In the genomic region with DNA sequence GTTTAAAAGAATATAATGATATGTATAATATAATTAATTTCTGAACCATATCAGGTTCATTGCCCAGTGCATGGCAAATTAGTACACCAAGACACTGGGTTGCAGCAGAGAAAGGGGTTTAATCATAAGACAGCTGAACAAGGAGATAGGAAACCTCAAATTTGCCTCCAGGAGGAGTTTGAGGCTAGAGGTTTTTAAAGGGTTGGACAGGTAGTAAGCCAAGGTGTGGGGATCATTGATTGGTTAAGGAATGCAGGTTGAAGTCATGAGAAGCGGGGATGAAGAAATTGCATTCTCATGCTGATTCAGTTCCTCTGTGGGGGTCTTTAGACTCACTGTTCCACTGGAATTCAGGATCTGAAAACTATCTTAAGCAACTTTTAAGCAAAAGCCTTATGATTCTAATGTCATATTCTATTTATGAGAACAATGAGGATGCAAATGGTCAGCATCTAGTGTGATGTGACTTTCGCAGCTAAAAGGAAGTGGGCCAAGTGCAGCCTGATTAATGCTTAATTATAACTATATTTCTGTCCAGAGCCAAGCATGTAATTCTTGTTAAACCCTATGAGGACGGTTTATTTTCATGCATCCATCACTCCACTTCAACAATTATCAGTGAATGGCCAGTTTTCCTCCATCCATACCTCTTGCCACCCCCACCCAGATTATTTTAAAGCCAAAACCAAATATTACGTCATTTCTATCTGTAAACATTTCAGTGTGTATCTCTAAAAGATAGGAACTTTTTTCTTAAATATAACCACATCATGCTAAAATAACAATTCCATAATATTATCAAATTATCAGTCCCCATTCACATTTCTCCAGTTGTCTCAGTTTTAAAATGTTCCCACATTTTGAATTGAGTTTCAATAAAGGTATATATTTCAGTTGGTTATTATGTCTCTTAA, we compare ENCODE assay signal across 32 cellular contexts. TPM values are rescaled to one million over a fixed set of nuclear protein-coding genes. Genes with fewer than 3 reads are reported as not detected.
DNase-seq lines count a peak whose midpoint lies in the region; ATAC-seq, FAIRE-seq and TF ChIP-seq lines count a peak whose summit lies in the region.
"Had no signal": no experiment of that assay in that cellular context is flagged by ENCODE, and none has a peak within 500 bp of the region (broad histone marks: within the 10 kb centered on the region; RNA-seq: fewer than 3 reads in every experiment).

No MANE protein-coding gene starts in this region.

- H3K79me2 ChIP-seq in HepG2 (ENCODE audit: insufficient read depth, low read length): no peaks in the 10 kb centered on the region

- no TSS peak for BruUV-seq in HepG2 (replicated peaks; lab: Mats Ljungman, UMichigan)

- H3K27me3 ChIP-seq in HepG2 (ENCODE audit: control insufficient read depth in 1 of 2, insufficient read depth in 2 of 2, low read length in 2 of 2) (no peaks in the 10 kb centered on the region), right lobe of liver (no peaks in the 10 kb centered on the region), foreskin keratinocyte (no peaks in the 10 kb centered on the region)
- H3K27me3 ChIP-seq: stomach, tibial artery had no signal

- peaks cover 16% of the 10 kb centered on the region for H3K27me3 Mint-ChIP-seq in activated naive CD8-positive, alpha-beta T cell treated with anti-CD3 and anti-CD28 coated beads, Interleukin-2, amount 50 U/mL, for 24 hours
- peaks cover 12% of the 10 kb centered on the region for H3K27me3 Mint-ChIP-seq in chondrocyte (ENCODE audit: low read depth)
- H3K27me3 Mint-ChIP-seq: dendritic cell treated with granulocyte-macrophage colony-stimulating factor and Interleukin-4, amounts not matched to agents 40 ng/mL and 50 ng/mL, for 4 days had no signal

- WGBS in HepG2 (ENCODE audit: low lambda C conversion rate): 31% methylated on average over 4 of the region's 4 CpGs
- 49% methylated on average over 4 of the region's 4 CpGs for WGBS in right lobe of liver (ENCODE audit: insufficient coverage, low coverage, low lambda C conversion rate, missing lambda C conversion rate)

- H3K27ac ChIP-seq in HepG2 (ENCODE audit: extremely low read length, insufficient read depth, low read length): no peak overlapping the region
- no peak overlapping the region for H3K27ac ChIP-seq in right lobe of liver
- H3K27ac ChIP-seq in foreskin keratinocyte: no peak overlapping the region
- H3K27ac ChIP-seq: lower lobe of right lung, skin epidermis, stomach, tibial artery had no signal

- H3K4me3 ChIP-seq in HepG2 (replicated peaks in 1 of 3; ENCODE audit: insufficient read depth in 1 of 3, low read depth in 2 of 3, low read length in 3 of 3) (no peak overlapping the region), right lobe of liver (no peak overlapping the region)
- H3K4me3 ChIP-seq: GM12878, lower lobe of right lung, skin epidermis, stomach, tibial artery had no signal

- no peaks in the 10 kb centered on the region for H3K36me3 ChIP-seq in HepG2 (replicated peaks in 1 of 2; ENCODE audit: control insufficient read depth in 1 of 2, insufficient read depth in 2 of 2, low read length in 2 of 2)
- no peaks in the 10 kb centered on the region for H3K36me3 ChIP-seq in right lobe of liver
- H3K36me3 ChIP-seq: lower lobe of right lung, stomach, tibial artery had no signal

- H3K9me3 Mint-ChIP-seq in activated naive CD8-positive, alpha-beta T cell treated with anti-CD3 and anti-CD28 coated beads, Interleukin-2, amount 50 U/mL, for 24 hours: no peaks in the 10 kb centered on the region
- H3K9me3 Mint-ChIP-seq in chondrocyte (ENCODE audit: low read depth): no peaks in the 10 kb centered on the region
- H3K9me3 Mint-ChIP-seq: activated naive CD8-positive, alpha-beta T cell treated with anti-CD3 and anti-CD28 coated beads for 36 hours; CD4-positive, CD25-positive, alpha-beta regulatory T cell; dendritic cell treated with granulocyte-macrophage colony-stimulating factor and Interleukin-4, amounts not matched to agents 40 ng/mL and 50 ng/mL, for 4 days; HFFc6; nephron had no signal

- POLR2A ChIA-PET in HepG2 (lab: Yijun Ruan, JAX): no interaction called here

- H3K4me2 ChIP-seq in HepG2 (ENCODE audit: low read depth, low read length): no peak overlapping the region

- in situ Hi-C loops in HepG2 (cut with HindIII; ENCODE audit: extremely low pct_ligation_motif_present, low pct_unique_long_range_greater_than_20kb): no loop called here

- no peaks in the 10 kb centered on the region for H4K20me1 ChIP-seq in HepG2 (ENCODE audit: insufficient read depth, low read length)

- TF ChIP-seq RAD21 in HepG2 (CRISPR knock-in tag; IDR thresholded peaks at IDR 0.05): no peak

- TF ChIP-seq EP300 in HepG2 (IDR thresholded peaks at IDR 0.05; ENCODE audit: low read depth in 2 of 2, low read length in 2 of 2): no peak
- TF ChIP-seq EP300 in HepG2 (CRISPR knock-in tag; IDR thresholded peaks at IDR 0.05; ENCODE audit: borderline replicate concordance): no peak

- CTCF ChIA-PET in HepG2 (lab: Yijun Ruan, JAX; ENCODE audit: low intra/inter-chr PET ratio, low total read pairs): no interaction called here

- intact Hi-C loops in HepG2 (cut with micrococcal nuclease; ENCODE audit: unreplicated experiment) (no loop called here), right lobe of liver (cut with DNase I) (no loop called here)

- TF ChIP-seq CTCF in HepG2 (CRISPR knock-in tag; IDR thresholded peaks at IDR 0.05) (no peak), right lobe of liver (IDR thresholded peaks at IDR 0.05) (no peak), foreskin keratinocyte (conservative IDR thresholded peaks at IDR 0.05) (peak; percentile 10), chondrocyte (IDR thresholded peaks at IDR 0.05) (no peak)

- FAIRE-seq in HepG2 (lab: Jason Lieb, UNC): no peak
- FAIRE-seq: astrocyte, GM12878 had no signal

- H3K4me1 Mint-ChIP-seq in activated naive CD8-positive, alpha-beta T cell treated with anti-CD3 and anti-CD28 coated beads, Interleukin-2, amount 50 U/mL, for 24 hours: no peaks in the 10 kb centered on the region
- H3K4me1 Mint-ChIP-seq in chondrocyte (ENCODE audit: low read depth): no peaks in the 10 kb centered on the region
- H3K4me1 Mint-ChIP-seq: activated naive CD8-positive, alpha-beta T cell treated with anti-CD3 and anti-CD28 coated beads for 36 hours; CD4-positive, CD25-positive, alpha-beta regulatory T cell; nephron had no signal

- H3K27ac Mint-ChIP-seq in activated naive CD8-positive, alpha-beta T cell treated with anti-CD3 and anti-CD28 coated beads, Interleukin-2, amount 50 U/mL, for 24 hours: no peak overlapping the region
- H3K27ac Mint-ChIP-seq in chondrocyte (ENCODE audit: unreplicated experiment): no peak overlapping the region
- H3K27ac Mint-ChIP-seq: activated CD8-positive, alpha-beta T cell treated with anti-CD3 and anti-CD28 coated beads, Interleukin-2, amount 10 ng/mL, durations not matched to agents 7 days and 5 days; activated naive CD8-positive, alpha-beta T cell treated with anti-CD3 and anti-CD28 coated beads for 36 hours; CD4-positive, CD25-positive, alpha-beta regulatory T cell; dendritic cell treated with granulocyte-macrophage colony-stimulating factor and Interleukin-4, amounts not matched to agents 40 ng/mL and 50 ng/mL, for 4 days; HFFc6 had no signal

- H3K4me3 Mint-ChIP-seq in activated naive CD8-positive, alpha-beta T cell treated with anti-CD3 and anti-CD28 coated beads, Interleukin-2, amount 50 U/mL, for 24 hours: no peak overlapping the region
- no peak overlapping the region for H3K4me3 Mint-ChIP-seq in chondrocyte (ENCODE audit: unreplicated experiment)
- H3K4me3 Mint-ChIP-seq: activated CD8-positive, alpha-beta T cell treated with anti-CD3 and anti-CD28 coated beads, Interleukin-2, amount 10 ng/mL, durations not matched to agents 7 days and 5 days; activated naive CD8-positive, alpha-beta T cell treated with anti-CD3 and anti-CD28 coated beads for 36 hours; CD4-positive, CD25-positive, alpha-beta regulatory T cell; dendritic cell treated with granulocyte-macrophage colony-stimulating factor and Interleukin-4, amounts not matched to agents 40 ng/mL and 50 ng/mL, for 4 days; HFFc6; nephron had no signal

- no peaks in the 10 kb centered on the region for H3K4me1 ChIP-seq in HepG2 (ENCODE audit: insufficient read depth, low read length)
- no peaks in the 10 kb centered on the region for H3K4me1 ChIP-seq in right lobe of liver
- peaks cover 29% of the 10 kb centered on the region for H3K4me1 ChIP-seq in foreskin keratinocyte
- H3K4me1 ChIP-seq: lower lobe of right lung, tibial artery had no signal

- no peaks in the 10 kb centered on the region for H3K36me3 Mint-ChIP-seq in activated naive CD8-positive, alpha-beta T cell treated with anti-CD3 and anti-CD28 coated beads, Interleukin-2, amount 50 U/mL, for 24 hours (ENCODE audit: low read depth)
- no peaks in the 10 kb centered on the region for H3K36me3 Mint-ChIP-seq in chondrocyte (ENCODE audit: low read depth)
- H3K36me3 Mint-ChIP-seq: activated naive CD8-positive, alpha-beta T cell treated with anti-CD3 and anti-CD28 coated beads for 36 hours; CD4-positive, CD25-positive, alpha-beta regulatory T cell had no signal

- H3K9ac ChIP-seq in HepG2 (ENCODE audit: insufficient read depth, low read depth, low read length): no peak overlapping the region

- no peak for TF ChIP-seq POLR2A in HepG2 (IDR thresholded peaks at IDR 0.05; ENCODE audit: insufficient read depth in 1 of 2, low read depth in 2 of 2, low read length in 2 of 2)
- TF ChIP-seq POLR2A in right lobe of liver (IDR thresholded peaks at IDR 0.05): no peak

- DNase-seq in HepG2 (ENCODE audit: low spot score): no peak
- no peak for DNase-seq in right lobe of liver
- DNase-seq in foreskin keratinocyte: peak; percentile 82 to 96
- DNase-seq in activated naive CD8-positive, alpha-beta T cell treated with anti-CD3 and anti-CD28 coated beads, Interleukin-2, amount 50 U/mL, for 24 hours: no peak
- DNase-seq in AG08395 (ENCODE audit: low spot score): no peak
- no peak for DNase-seq in chondrocyte (ENCODE audit: low spot score)
- DNase-seq: 8988T; activated CD8-positive, alpha-beta T cell treated with anti-CD3 and anti-CD28 coated beads, Interleukin-2, amount 10 ng/mL, durations not matched to agents 7 days and 5 days; activated effector memory CD4-positive, alpha-beta T cell treated with anti-CD3 and anti-CD28 coated beads, Interleukin-2, amount 50 U/mL, for 16 hours; activated naive CD8-positive, alpha-beta T cell treated with anti-CD3 and anti-CD28 coated beads for 36 hours; CD4-positive, CD25-positive, alpha-beta regulatory T cell; central memory CD4-positive, alpha-beta T cell; HFFc6; hypothalamus; lower lobe of right lung; MV-4-11; NCI-H146; OCI-M1; stomach; T-helper 2 cell; tibial artery had no signal

- ATAC-seq in HepG2 (no peak), right lobe of liver (no peak), foreskin keratinocyte (peak; percentile 78)
- no peak for ATAC-seq in activated naive CD8-positive, alpha-beta T cell treated with anti-CD3 and anti-CD28 coated beads, Interleukin-2, amount 50 U/mL, for 24 hours
- ATAC-seq: activated CD8-positive, alpha-beta T cell treated with anti-CD3 and anti-CD28 coated beads, Interleukin-2, amount 10 ng/mL, durations not matched to agents 7 days and 5 days; GM12878; lower lobe of right lung; Right ventricle myocardium inferior had no signal

- no peaks in the 10 kb centered on the region for H3K9me3 ChIP-seq in HepG2 (ENCODE audit: low read length)
- H3K9me3 ChIP-seq in right lobe of liver: no peaks in the 10 kb centered on the region
- H3K9me3 ChIP-seq: lower lobe of right lung, stomach, tibial artery had no signal

- no peak overlapping the region for H2AFZ ChIP-seq in HepG2 (ENCODE audit: low read length)

RNA-seq across cellular contexts. Expression of a gene that starts 14.9 kb away (rescaled TPM):
- total RNA-seq in HepG2 (2016; rRNA removed; fragmentation: Illumina TruSeq; extraction: Trizol): not detected in 2 replicates
- not detected in 2 replicates for total RNA-seq in HepG2 (2016; cell fraction: cytosol; rRNA removed; fragmentation: Illumina TruSeq; extraction: Trizol; ENCODE audit: low read depth)
- not detected in 2 replicates for total RNA-seq in HepG2 (2016; cell fraction: insoluble cytoplasmic fraction; rRNA removed; fragmentation: Illumina TruSeq; extraction: Trizol)
- not detected in 2 replicates for total RNA-seq in HepG2 (2016; cell fraction: membrane; rRNA removed; fragmentation: Illumina TruSeq; extraction: Trizol)
- not detected in 2 replicates for total RNA-seq in HepG2 (2016; cell fraction: nucleus; rRNA removed; fragmentation: Illumina TruSeq; extraction: Trizol)
- 0.05 TPM in 1 of 2 replicates, not detected in the other for polyA plus RNA-seq in HepG2 (2011; rRNA removed)
- polyA plus RNA-seq in HepG2 (2011; cell fraction: cytosol; rRNA removed): not detected in 2 replicates
- polyA plus RNA-seq in HepG2 (2011; cell fraction: nucleus; rRNA removed): not detected in 2 replicates
- not detected in 2 replicates for polyA plus RNA-seq in HepG2 (2012)
- not detected in 2 replicates for polyA plus RNA-seq in HepG2 (2016; cell fraction: cytosol; fragmentation: Illumina TruSeq; extraction: Trizol; ENCODE audit: low read depth)
- not detected in 2 replicates for polyA plus RNA-seq in HepG2 (2016; cell fraction: insoluble cytoplasmic fraction; fragmentation: Illumina TruSeq; extraction: Trizol; ENCODE audit: low read depth)
- not detected in 2 replicates for polyA plus RNA-seq in HepG2 (2016; cell fraction: membrane; fragmentation: Illumina TruSeq; extraction: Trizol; ENCODE audit: low read depth)
- not detected in 2 replicates for polyA plus RNA-seq in HepG2 (2016; cell fraction: nucleus; fragmentation: Illumina TruSeq; extraction: Trizol; ENCODE audit: insufficient read depth, low read depth)
- not detected in 2 replicates for polyA minus RNA-seq in HepG2 (2011; rRNA and poly(A)+ RNA removed; ENCODE audit: low replicate concordance)
- polyA minus RNA-seq in HepG2 (2011; cell fraction: cytosol; rRNA and poly(A)+ RNA removed): not detected in 2 replicates
- not detected in 2 replicates for polyA minus RNA-seq in HepG2 (2011; cell fraction: nucleus; rRNA and poly(A)+ RNA removed)
- total RNA-seq in right lobe of liver: under 1 TPM in 1 of 6 experiments, not detected in 5; 0.49 TPM
- total RNA-seq in foreskin keratinocyte: not detected in 2 replicates
- 0.04 and 0.17 TPM in 2 replicates for polyA plus RNA-seq in foreskin keratinocyte
- total RNA-seq in chondrocyte: not detected in 3 replicates
- total RNA-seq: activated CD8-positive, alpha-beta T cell treated with anti-CD3 and anti-CD28 coated beads, Interleukin-2, amount 10 ng/mL, durations not matched to agents 7 days and 5 days; activated naive CD8-positive, alpha-beta T cell treated with anti-CD3 and anti-CD28 coated beads for 36 hours; astrocyte; CD4-positive, CD25-positive, alpha-beta regulatory T cell; fibroblast of lung; GM12878; HFFc6; LHCN-M2; lower lobe of right lung; NCI-H460; osteocyte; renal cortical epithelial cell; Right ventricle myocardium inferior; stomach had no signal
- polyA plus RNA-seq: CD4-positive, CD25-positive, alpha-beta regulatory T cell; fibroblast of lung; GM12878 had no signal

RNA-seq across cellular contexts. Expression of a gene that starts 33.3 kb away (rescaled TPM):
- total RNA-seq in HepG2 (2016; rRNA removed; fragmentation: Illumina TruSeq; extraction: Trizol): 13.6 and 14.5 TPM in 2 replicates
- 11.3 and 13.1 TPM in 2 replicates for total RNA-seq in HepG2 (2016; cell fraction: cytosol; rRNA removed; fragmentation: Illumina TruSeq; extraction: Trizol; ENCODE audit: low read depth)
- total RNA-seq in HepG2 (2016; cell fraction: insoluble cytoplasmic fraction; rRNA removed; fragmentation: Illumina TruSeq; extraction: Trizol): 10.5 and 16.1 TPM in 2 replicates
- total RNA-seq in HepG2 (2016; cell fraction: membrane; rRNA removed; fragmentation: Illumina TruSeq; extraction: Trizol): 14.8 and 16.4 TPM in 2 replicates
- 10.9 and 15.9 TPM in 2 replicates for total RNA-seq in HepG2 (2016; cell fraction: nucleus; rRNA removed; fragmentation: Illumina TruSeq; extraction: Trizol)
- polyA plus RNA-seq in HepG2 (2011; rRNA removed): 31.8 and 35.0 TPM in 2 replicates
- 26.7 and 26.8 TPM in 2 replicates for polyA plus RNA-seq in HepG2 (2011; cell fraction: cytosol; rRNA removed)
- polyA plus RNA-seq in HepG2 (2011; cell fraction: nucleus; rRNA removed): 13.9 and 15.8 TPM in 2 replicates
- 11.3 and 15.2 TPM in 2 replicates for polyA plus RNA-seq in HepG2 (2012)
- polyA plus RNA-seq in HepG2 (2016; cell fraction: cytosol; fragmentation: Illumina TruSeq; extraction: Trizol; ENCODE audit: low read depth): 29.8 and 33.7 TPM in 2 replicates
- polyA plus RNA-seq in HepG2 (2016; cell fraction: insoluble cytoplasmic fraction; fragmentation: Illumina TruSeq; extraction: Trizol; ENCODE audit: low read depth): 16.7 and 23.2 TPM in 2 replicates
- polyA plus RNA-seq in HepG2 (2016; cell fraction: membrane; fragmentation: Illumina TruSeq; extraction: Trizol; ENCODE audit: low read depth): 23.7 and 26.4 TPM in 2 replicates
- polyA plus RNA-seq in HepG2 (2016; cell fraction: nucleus; fragmentation: Illumina TruSeq; extraction: Trizol; ENCODE audit: insufficient read depth, low read depth): 20.7 and 24.1 TPM in 2 replicates
- 56.0 and 72.1 TPM in 2 replicates for polyA minus RNA-seq in HepG2 (2011; rRNA and poly(A)+ RNA removed; ENCODE audit: low replicate concordance)
- polyA minus RNA-seq in HepG2 (2011; cell fraction: cytosol; rRNA and poly(A)+ RNA removed): 22.0 and 25.8 TPM in 2 replicates
- 19.6 and 28.8 TPM in 2 replicates for polyA minus RNA-seq in HepG2 (2011; cell fraction: nucleus; rRNA and poly(A)+ RNA removed)
- total RNA-seq in right lobe of liver: 1 to 10 TPM; 3.4 to 8.8 (median 5.3) TPM
- 25.0 and 27.2 TPM in 2 replicates for total RNA-seq in foreskin keratinocyte
- 23.5 and 24.8 TPM in 2 replicates for polyA plus RNA-seq in foreskin keratinocyte
- 7.3 to 8.2 TPM (median 7.6 TPM) in 3 replicates for total RNA-seq in chondrocyte

RNA-seq across cellular contexts. Expression of a gene that starts 50.0 kb away (rescaled TPM):
- total RNA-seq in HepG2 (2016; rRNA removed; fragmentation: Illumina TruSeq; extraction: Trizol): 8.3 and 16.5 TPM in 2 replicates
- 2.5 and 3.0 TPM in 2 replicates for total RNA-seq in HepG2 (2016; cell fraction: cytosol; rRNA removed; fragmentation: Illumina TruSeq; extraction: Trizol; ENCODE audit: low read depth)
- 8.0 and 15.9 TPM in 2 replicates for total RNA-seq in HepG2 (2016; cell fraction: insoluble cytoplasmic fraction; rRNA removed; fragmentation: Illumina TruSeq; extraction: Trizol)
- total RNA-seq in HepG2 (2016; cell fraction: membrane; rRNA removed; fragmentation: Illumina TruSeq; extraction: Trizol): 7.4 and 8.8 TPM in 2 replicates
- 19.8 and 23.1 TPM in 2 replicates for total RNA-seq in HepG2 (2016; cell fraction: nucleus; rRNA removed; fragmentation: Illumina TruSeq; extraction: Trizol)
- polyA plus RNA-seq in HepG2 (2011; rRNA removed): 22.5 and 26.5 TPM in 2 replicates
- polyA plus RNA-seq in HepG2 (2011; cell fraction: cytosol; rRNA removed): 7.4 and 8.8 TPM in 2 replicates
- 76.6 and 82.6 TPM in 2 replicates for polyA plus RNA-seq in HepG2 (2011; cell fraction: nucleus; rRNA removed)
- polyA plus RNA-seq in HepG2 (2012): 17.5 and 26.4 TPM in 2 replicates
- polyA plus RNA-seq in HepG2 (2016; cell fraction: cytosol; fragmentation: Illumina TruSeq; extraction: Trizol; ENCODE audit: low read depth): 3.7 and 5.1 TPM in 2 replicates
- polyA plus RNA-seq in HepG2 (2016; cell fraction: insoluble cytoplasmic fraction; fragmentation: Illumina TruSeq; extraction: Trizol; ENCODE audit: low read depth): 11.7 and 14.7 TPM in 2 replicates
- polyA plus RNA-seq in HepG2 (2016; cell fraction: membrane; fragmentation: Illumina TruSeq; extraction: Trizol; ENCODE audit: low read depth): 7.2 and 7.4 TPM in 2 replicates
- 47.6 and 61.8 TPM in 2 replicates for polyA plus RNA-seq in HepG2 (2016; cell fraction: nucleus; fragmentation: Illumina TruSeq; extraction: Trizol; ENCODE audit: insufficient read depth, low read depth)
- polyA minus RNA-seq in HepG2 (2011; rRNA and poly(A)+ RNA removed; ENCODE audit: low replicate concordance): 10.2 and 19.7 TPM in 2 replicates
- polyA minus RNA-seq in HepG2 (2011; cell fraction: cytosol; rRNA and poly(A)+ RNA removed): 2.6 and 4.5 TPM in 2 replicates
- polyA minus RNA-seq in HepG2 (2011; cell fraction: nucleus; rRNA and poly(A)+ RNA removed): 55.5 and 56.2 TPM in 2 replicates
- total RNA-seq in right lobe of liver: 10 to 100 TPM in 2 of 6 experiments, 1 to 10 TPM in 4; 4.0 to 11.1 (median 8.1) TPM
- total RNA-seq in foreskin keratinocyte: 2.3 and 2.6 TPM in 2 replicates
- polyA plus RNA-seq in foreskin keratinocyte: 2.7 and 3.4 TPM in 2 replicates
- total RNA-seq in chondrocyte: 11.0 to 20.7 TPM (median 11.2 TPM) in 3 replicates

RNA-seq across cellular contexts. Expression of a gene that starts 54.0 kb away (rescaled TPM):
- total RNA-seq in HepG2 (2016; rRNA removed; fragmentation: Illumina TruSeq; extraction: Trizol): 26.6 and 28.1 TPM in 2 replicates
- total RNA-seq in HepG2 (2016; cell fraction: cytosol; rRNA removed; fragmentation: Illumina TruSeq; extraction: Trizol; ENCODE audit: low read depth): 5.8 and 7.1 TPM in 2 replicates
- total RNA-seq in HepG2 (2016; cell fraction: insoluble cytoplasmic fraction; rRNA removed; fragmentation: Illumina TruSeq; extraction: Trizol): 23.5 and 29.8 TPM in 2 replicates
- total RNA-seq in HepG2 (2016; cell fraction: membrane; rRNA removed; fragmentation: Illumina TruSeq; extraction: Trizol): 24.4 and 25.0 TPM in 2 replicates
- 38.0 and 39.0 TPM in 2 replicates for total RNA-seq in HepG2 (2016; cell fraction: nucleus; rRNA removed; fragmentation: Illumina TruSeq; extraction: Trizol)
- polyA plus RNA-seq in HepG2 (2011; rRNA removed): 49.8 and 58.5 TPM in 2 replicates
- polyA plus RNA-seq in HepG2 (2011; cell fraction: cytosol; rRNA removed): 47.5 and 52.5 TPM in 2 replicates
- 125 and 134 TPM in 2 replicates for polyA plus RNA-seq in HepG2 (2011; cell fraction: nucleus; rRNA removed)
- polyA plus RNA-seq in HepG2 (2012): 58.4 and 61.4 TPM in 2 replicates
- polyA plus RNA-seq in HepG2 (2016; cell fraction: cytosol; fragmentation: Illumina TruSeq; extraction: Trizol; ENCODE audit: low read depth): 5.0 and 5.6 TPM in 2 replicates
- polyA plus RNA-seq in HepG2 (2016; cell fraction: insoluble cytoplasmic fraction; fragmentation: Illumina TruSeq; extraction: Trizol; ENCODE audit: low read depth): 24.9 and 26.1 TPM in 2 replicates
- 16.9 and 17.1 TPM in 2 replicates for polyA plus RNA-seq in HepG2 (2016; cell fraction: membrane; fragmentation: Illumina TruSeq; extraction: Trizol; ENCODE audit: low read depth)
- 62.1 and 68.2 TPM in 2 replicates for polyA plus RNA-seq in HepG2 (2016; cell fraction: nucleus; fragmentation: Illumina TruSeq; extraction: Trizol; ENCODE audit: insufficient read depth, low read depth)
- polyA minus RNA-seq in HepG2 (2011; rRNA and poly(A)+ RNA removed; ENCODE audit: low replicate concordance): 14.9 and 41.6 TPM in 2 replicates
- 15.1 and 17.5 TPM in 2 replicates for polyA minus RNA-seq in HepG2 (2011; cell fraction: cytosol; rRNA and poly(A)+ RNA removed)
- 64.5 and 72.0 TPM in 2 replicates for polyA minus RNA-seq in HepG2 (2011; cell fraction: nucleus; rRNA and poly(A)+ RNA removed)
- total RNA-seq in right lobe of liver: 10 to 100 TPM in 4 of 6 experiments, 1 to 10 TPM in 2; 8.8 to 15.8 (median 12.1) TPM
- total RNA-seq in foreskin keratinocyte: 29.1 and 30.6 TPM in 2 replicates
- 16.4 and 18.1 TPM in 2 replicates for polyA plus RNA-seq in foreskin keratinocyte
- 21.8 to 34.2 TPM (median 25.9 TPM) in 3 replicates for total RNA-seq in chondrocyte
- polyA plus RNA-seq: CD4-positive, CD25-positive, alpha-beta regulatory T cell had no signal

Comparison
In these comparisons a context has a peak if more than half of its experiments do, and no peak if none do; other contexts are left out.
1. DNase-seq: peak in foreskin keratinocyte (2 of 2); none in HepG2 (single experiment), right lobe of liver (0 of 3), activated naive CD8-positive, alpha-beta T cell treated with anti-CD3 and anti-CD28 coated beads, Interleukin-2, amount 50 U/mL, for 24 hours (single experiment), AG08395 (single experiment) and chondrocyte (single experiment).